22 cellular contexts compared by ENCODE assay signal in the genomic region with DNA sequence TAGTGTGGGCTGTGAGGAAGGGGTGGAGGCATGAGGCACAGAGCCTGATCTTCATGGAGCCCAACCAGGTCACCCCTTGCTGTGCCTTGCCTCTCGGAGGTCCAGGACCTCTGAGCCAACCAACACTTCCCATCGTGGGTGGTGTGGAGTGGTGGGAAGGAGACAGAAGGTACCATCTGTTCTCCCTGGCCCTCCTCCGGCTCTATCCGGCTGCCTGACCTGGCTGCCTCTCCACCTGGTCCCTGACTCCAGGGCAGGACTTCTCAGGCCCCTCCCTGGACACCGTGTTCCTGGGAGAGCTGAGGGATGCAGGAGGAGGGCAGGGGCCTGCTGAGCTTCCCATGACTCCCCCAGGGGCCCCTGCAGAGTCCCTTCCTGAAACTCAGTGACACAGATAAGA. TPM values are rescaled to one million over a fixed set of nuclear protein-coding genes. Genes with fewer than 3 reads are reported as not detected.
DNase-seq lines count a peak whose midpoint lies in the region; ATAC-seq and TF ChIP-seq lines count a peak whose summit lies in the region.
"Had no signal": no experiment of that assay in that cellular context is flagged by ENCODE, and none has a peak within 500 bp of the region (broad histone marks: within the 10 kb centered on the region; RNA-seq: fewer than 3 reads in every experiment).

No MANE protein-coding gene starts in this region.

- no peaks in the 10 kb centered on the region for H3K9me3 Mint-ChIP-seq in activated T-helper 17 cell treated with anti-CD3 and anti-CD28 coated beads, Interleukin-2, amount 50 U/mL, for 72 hours
- H3K9me3 Mint-ChIP-seq: activated naive CD4-positive, alpha-beta T cell treated with anti-CD3 and anti-CD28 coated beads, Interleukin-2, amount 50 U/mL, for 24 hours; endodermal cell; H9; stimulated activated naive B cell treated with anti-CD40 and anti-IgM and Interleukin-4, amounts not matched to agents 10 μg/mL and 1 μg/mL and 100 μg/mL, for 72 hours had no signal

- CTCF ChIA-PET in HEK293 (lab: Yijun Ruan, JAX), result interaction anchor here (1.6 to 3.2 kb wide), 5 partner anchors 54 to 196 kb away, joined by 4 to 16 read pairs (median 5); no protein-coding TSS in a partner anchor

- H3K27me3 ChIP-seq in right cardiac atrium (ENCODE audit: control insufficient read depth, insufficient read depth) (no peaks in the 10 kb centered on the region), gastrocnemius medialis (no peaks in the 10 kb centered on the region)
- H3K27me3 ChIP-seq: ascending aorta, spleen had no signal

- POLR2A ChIA-PET in HEK293 (lab: Yijun Ruan, JAX), result no interaction called here

- no peak overlapping the region for H3K27ac ChIP-seq in HEK293 (ENCODE audit: extremely low read depth, low read depth, low read length)
- H3K27ac ChIP-seq in right cardiac atrium (ENCODE audit: low read length), result peak overlapping the region; percentile 16
- peak overlapping the region; percentile 96 to 99 (median 98) for H3K27ac ChIP-seq in gastrocnemius medialis
- H3K27ac ChIP-seq: ascending aorta, spleen, thoracic aorta had no signal

- TF ChIP-seq CTCF in HEK293 (tag by site-specific recombination; IDR thresholded peaks at IDR 0.05) (no peak), gastrocnemius medialis (IDR thresholded peaks at IDR 0.05 in 4 of 5, conservative IDR thresholded peaks at IDR 0.05 in 1 of 5) (no peak)

- H3K27me3 Mint-ChIP-seq in activated T-helper 17 cell treated with anti-CD3 and anti-CD28 coated beads, Interleukin-2, amount 50 U/mL, for 72 hours, result no peaks in the 10 kb centered on the region
- H3K27me3 Mint-ChIP-seq: activated naive CD4-positive, alpha-beta T cell treated with anti-CD3 and anti-CD28 coated beads, Interleukin-2, amount 50 U/mL, for 24 hours; stimulated activated naive B cell treated with anti-CD40 and anti-IgM and Interleukin-4, amounts not matched to agents 10 μg/mL and 1 μg/mL and 100 μg/mL, for 72 hours had no signal

- DNase-seq in cerebellar cortex (ENCODE audit: low spot score), result peak; percentile 92
- DNase-seq in right cardiac atrium, result peak in 1 of 3 donors; percentile 13
- DNase-seq in gastrocnemius medialis, result peak; percentile 59 to 77
- no peak for DNase-seq in NCI-H1092 (lab: John Stamatoyannopoulos, UW)
- DNase-seq in glomerular visceral epithelial cell (ENCODE audit: extremely low spot score), result no peak
- DNase-seq in NCI-H345 (lab: John Stamatoyannopoulos, UW), result no peak
- DNase-seq: endodermal cell; H9; IMR-90; mammary epithelial cell; NCI-H1105 treated with DMSO at 0.1 percent for 48 hours; NCI-H2029 treated with DMSO at 0.1 percent for 48 hours; NCI-H2227 treated with DMSO at 0.1 percent for 48 hours; NCI-H748 treated with DMSO at 0.1 percent for 48 hours; spleen; stimulated activated CD4-positive, alpha-beta T cell treated with anti-CD3 and anti-CD28 coated beads, Interleukin-4, amount 100 ng/mL, for 1 hour; stimulated activated naive B cell treated with anti-CD40 and anti-IgM and Interleukin-4, amounts not matched to agents 10 μg/mL and 1 μg/mL and 100 μg/mL, for 72 hours had no signal

- ATAC-seq in right cardiac atrium (no peak), gastrocnemius medialis (no peak)
- ATAC-seq in activated T-helper 17 cell treated with anti-CD3 and anti-CD28 coated beads, Interleukin-2, amount 50 U/mL, for 72 hours (replicated peaks), result no peak
- ATAC-seq: stimulated activated naive B cell treated with anti-CD40 and anti-IgM and Interleukin-4, amounts not matched to agents 10 μg/mL and 1 μg/mL and 100 μg/mL, for 72 hours had no signal

- H3K9me3 ChIP-seq in HEK293 (ENCODE audit: control insufficient read depth, insufficient read depth, low read depth, low read length) (no peaks in the 10 kb centered on the region), right cardiac atrium (ENCODE audit: control insufficient read depth, low read length) (no peaks in the 10 kb centered on the region), gastrocnemius medialis (no peaks in the 10 kb centered on the region)
- H3K9me3 ChIP-seq: ascending aorta, spleen, thoracic aorta had no signal

- H3K4me1 ChIP-seq in HEK293 (ENCODE audit: control insufficient read depth, insufficient read depth, low read length) (peaks cover 8% of the 10 kb centered on the region), right cardiac atrium (ENCODE audit: control insufficient read depth, insufficient read depth, low read length) (peaks cover 5% of the 10 kb centered on the region), gastrocnemius medialis (peaks cover 83% of the 10 kb centered on the region in 2 donors)

- intact Hi-C loops in right cardiac atrium (cut with DNase I) (loop anchor here (5.0 to 10.0 kb wide), 3 partner anchors 56 to 196 kb away; a partner anchor contains a TSS), gastrocnemius medialis (cut with DNase I; ENCODE audit: low total_unique reads) (loop anchor here (10.0 kb wide), 2 partner anchors 196 to 326 kb away; a partner anchor contains a TSS)

- WGBS in right cardiac atrium, result 57% methylated on average over 5 of the region's 5 CpGs

- H3K27ac Mint-ChIP-seq in activated T-helper 17 cell treated with anti-CD3 and anti-CD28 coated beads, Interleukin-2, amount 50 U/mL, for 72 hours, result no peak overlapping the region
- H3K27ac Mint-ChIP-seq: activated naive CD4-positive, alpha-beta T cell treated with anti-CD3 and anti-CD28 coated beads, Interleukin-2, amount 50 U/mL, for 24 hours; endodermal cell; H9 had no signal

- in situ Hi-C loops in gastrocnemius medialis (cut with MboI; ENCODE audit: low sequenced_read_pairs in 4 of 4), result no loop called here

- peak; percentile 36 to 43 for TF ChIP-seq POLR2A in gastrocnemius medialis (IDR thresholded peaks at IDR 0.05)

- peaks cover 20% of the 10 kb centered on the region for H3K4me1 Mint-ChIP-seq in activated T-helper 17 cell treated with anti-CD3 and anti-CD28 coated beads, Interleukin-2, amount 50 U/mL, for 72 hours

- H3K4me3 ChIP-seq in HEK293 (ENCODE audit: low read depth, low read length) (no peak overlapping the region), right cardiac atrium (ENCODE audit: low read length) (no peak overlapping the region), gastrocnemius medialis (no peak overlapping the region)
- H3K4me3 ChIP-seq: ascending aorta, spleen, thoracic aorta had no signal

- H3K4me3 Mint-ChIP-seq in activated T-helper 17 cell treated with anti-CD3 and anti-CD28 coated beads, Interleukin-2, amount 50 U/mL, for 72 hours, result no peak overlapping the region
- H3K4me3 Mint-ChIP-seq: activated naive CD4-positive, alpha-beta T cell treated with anti-CD3 and anti-CD28 coated beads, Interleukin-2, amount 50 U/mL, for 24 hours; endodermal cell; H9; stimulated activated naive B cell treated with anti-CD40 and anti-IgM and Interleukin-4, amounts not matched to agents 10 μg/mL and 1 μg/mL and 100 μg/mL, for 72 hours had no signal

- peaks cover 18% of the 10 kb centered on the region for H3K36me3 Mint-ChIP-seq in activated T-helper 17 cell treated with anti-CD3 and anti-CD28 coated beads, Interleukin-2, amount 50 U/mL, for 72 hours (ENCODE audit: low read depth)
- H3K36me3 Mint-ChIP-seq: activated naive CD4-positive, alpha-beta T cell treated with anti-CD3 and anti-CD28 coated beads, Interleukin-2, amount 50 U/mL, for 24 hours had no signal

- H3K36me3 ChIP-seq in HEK293 (ENCODE audit: control insufficient read depth in 2 of 2, insufficient read depth in 1 of 2, low read length in 2 of 2) (peaks cover 0 to 53% of the 10 kb centered on the region in 2 experiments; a peak in 1 of 3 replicates), gastrocnemius medialis (no peaks in the 10 kb centered on the region)

TF ChIP-seq in HEK293, 187 proteins besides CTCF, POLR2A, EP300 and RAD21 (continues in another document):
- no peak for TF ChIP-seq ZNF324 (tag by site-specific recombination; IDR thresholded peaks at IDR 0.05)
- TF ChIP-seq, protein P1, sequence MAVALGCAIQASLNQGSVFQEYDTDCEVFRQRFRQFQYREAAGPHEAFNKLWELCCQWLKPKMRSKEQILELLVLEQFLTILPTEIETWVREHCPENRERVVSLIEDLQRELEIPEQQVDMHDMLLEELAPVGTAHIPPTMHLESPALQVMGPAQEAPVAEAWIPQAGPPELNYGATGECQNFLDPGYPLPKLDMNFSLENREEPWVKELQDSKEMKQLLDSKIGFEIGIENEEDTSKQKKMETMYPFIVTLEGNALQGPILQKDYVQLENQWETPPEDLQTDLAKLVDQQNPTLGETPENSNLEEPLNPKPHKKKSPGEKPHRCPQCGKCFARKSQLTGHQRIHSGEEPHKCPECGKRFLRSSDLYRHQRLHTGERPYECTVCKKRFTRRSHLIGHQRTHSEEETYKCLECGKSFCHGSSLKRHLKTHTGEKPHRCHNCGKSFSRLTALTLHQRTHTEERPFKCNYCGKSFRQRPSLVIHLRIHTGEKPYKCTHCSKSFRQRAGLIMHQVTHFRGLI (tag by site-specific recombination; IDR thresholded peaks at IDR 0.05), result peak; percentile 76

RNA-seq across cellular contexts. Expression of a gene that starts 3.9 kb away (rescaled TPM):
- total RNA-seq in right cardiac atrium, result 100 to 1,000 TPM; 167 to 219 (median 182) TPM
- 149 TPM for polyA plus RNA-seq in right cardiac atrium
- total RNA-seq in gastrocnemius medialis, result 100 to 1,000 TPM; 111 to 335 (median 124) TPM
- 10 to 100 TPM; 10.0 to 15.2 TPM for total RNA-seq in activated T-helper 17 cell treated with anti-CD3 and anti-CD28 coated beads, Interleukin-2, amount 50 U/mL, for 72 hours

RNA-seq across cellular contexts. Expression of a gene that starts 31.0 kb away (rescaled TPM):
- 1 to 10 TPM; 2.4 to 4.0 (median 3.5) TPM for total RNA-seq in right cardiac atrium
- 3.3 TPM for polyA plus RNA-seq in right cardiac atrium
- 1 to 10 TPM in 1 of 4 donors, under 1 TPM in 2, not detected in 1; 0.04 to 3.8 (median 0.31) TPM for total RNA-seq in gastrocnemius medialis
- 1 to 10 TPM in 1 of 2 donors, under 1 TPM in 1; 0.84 to 6.9 TPM for total RNA-seq in activated T-helper 17 cell treated with anti-CD3 and anti-CD28 coated beads, Interleukin-2, amount 50 U/mL, for 72 hours

RNA-seq across cellular contexts. Expression of a gene that starts 43.1 kb away (rescaled TPM):
- total RNA-seq in right cardiac atrium (10 to 100 TPM; 22.9 to 32.9 (median 28.4) TPM), gastrocnemius medialis (10 to 100 TPM in 3 of 4 donors, 1 to 10 TPM in 1; 5.1 to 25.9 (median 18.4) TPM)
- polyA plus RNA-seq in right cardiac atrium, result 21.5 TPM
- 10 to 100 TPM in 1 of 2 donors, 1 to 10 TPM in 1; 5.3 to 22.2 TPM for total RNA-seq in activated T-helper 17 cell treated with anti-CD3 and anti-CD28 coated beads, Interleukin-2, amount 50 U/mL, for 72 hours

RNA-seq across cellular contexts. Expression of a gene that starts 51.5 kb away (rescaled TPM):
- total RNA-seq in right cardiac atrium (10 to 100 TPM; 33.2 to 40.7 (median 36.1) TPM), gastrocnemius medialis (10 to 100 TPM in 2 of 4 donors, 1 to 10 TPM in 2; 4.7 to 18.8 (median 11.0) TPM)
- polyA plus RNA-seq in right cardiac atrium, result 26.5 TPM
- total RNA-seq in activated T-helper 17 cell treated with anti-CD3 and anti-CD28 coated beads, Interleukin-2, amount 50 U/mL, for 72 hours, result 10 to 100 TPM; 73.6 to 89.2 TPM

Comparison
In these comparisons a context has a peak if more than half of its experiments do, and no peak if none do; other contexts are left out.
1. DNase-seq: peak in cerebellar cortex (single experiment) and gastrocnemius medialis (2 of 2); none in NCI-H1092 (single experiment), glomerular visceral epithelial cell (single experiment) and NCI-H345 (single experiment).
2. RNA of a gene that starts 3.9 kb away (total RNA-seq): 167 to 219 TPM in right cardiac atrium and 111 to 335 TPM in gastrocnemius medialis; 10.0 to 15.2 TPM in activated T-helper 17 cell treated with anti-CD3 and anti-CD28 coated beads, Interleukin-2, amount 50 U/mL, for 72 hours; every median in the first group is over 4 times any median in the second.